ENCODE assay signal across 1 cellular context in the genomic region with DNA sequence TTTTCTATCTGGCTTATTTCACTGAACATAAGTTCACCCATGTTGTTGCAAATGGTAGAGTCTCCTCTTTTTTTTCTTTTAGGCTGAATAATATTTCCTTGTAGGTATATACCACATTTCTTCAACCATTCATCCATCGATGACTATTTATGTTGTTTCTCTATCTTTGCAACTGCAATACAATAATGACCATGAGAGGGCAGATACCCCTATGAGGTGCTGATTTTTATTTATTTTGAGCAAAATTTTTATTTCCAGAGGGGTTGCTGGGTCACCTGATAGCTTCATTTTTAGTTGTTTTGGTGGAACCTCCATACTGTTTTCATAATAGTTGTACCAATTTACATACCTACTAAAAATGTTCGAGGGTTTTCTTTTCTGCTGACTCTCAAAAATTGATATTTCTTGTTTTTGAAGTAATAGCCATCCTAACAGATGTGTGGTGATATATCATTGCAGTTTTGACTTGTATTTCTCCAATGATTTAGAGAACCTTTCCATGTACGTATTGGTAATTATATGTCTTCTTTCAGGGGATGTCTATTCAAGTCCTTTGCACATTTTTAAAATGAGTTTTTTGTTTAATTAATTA.
TF ChIP-seq lines count a peak whose summit lies in the region.

No MANE protein-coding gene starts in this region.

TF ChIP-seq in GM23338, 12 proteins besides CTCF, POLR2A, EP300 and RAD21 (continued from another document):
- TF ChIP-seq REST (IDR thresholded peaks at IDR 0.05; ENCODE audit: unreplicated experiment) (no peak), STAT1 (IDR thresholded peaks at IDR 0.05; ENCODE audit: unreplicated experiment) (no peak), ETS1 (IDR thresholded peaks at IDR 0.05) (no peak)
